Comparison of ENCODE assay signal across 8 cellular contexts in the genomic region with DNA sequence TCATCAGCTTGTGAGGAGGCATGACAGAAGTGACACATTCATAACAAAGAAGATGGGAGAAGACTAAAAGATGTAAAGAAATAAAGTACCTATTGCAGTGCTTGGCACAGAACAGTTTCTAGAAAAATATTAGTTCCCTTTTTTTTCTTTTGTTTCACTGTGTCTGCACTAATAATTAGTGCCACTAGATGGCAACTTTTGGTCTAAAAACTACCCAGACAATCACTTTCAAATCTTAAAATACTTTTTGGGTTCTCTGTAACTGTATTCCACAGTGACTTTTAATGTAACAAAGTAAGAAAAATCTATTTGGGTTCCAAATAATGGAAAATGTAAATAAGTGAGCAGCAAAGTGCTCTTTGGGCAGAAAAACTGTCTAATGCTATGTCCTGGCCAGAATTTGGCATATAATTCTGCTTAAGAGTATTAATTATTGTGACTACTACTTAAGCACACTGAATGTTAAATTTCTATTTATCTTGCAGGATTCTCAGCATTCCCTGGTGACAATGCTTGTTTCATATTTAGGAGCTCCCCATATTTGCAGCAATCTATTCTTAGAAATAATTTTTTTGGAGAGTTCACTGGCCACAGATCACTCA.
DNase-seq lines count a peak whose midpoint lies in the region; ATAC-seq, FAIRE-seq and TF ChIP-seq lines count a peak whose summit lies in the region.

No MANE protein-coding gene starts in this region.

- TF ChIP-seq POLR2A in GM12892 (IDR thresholded peaks at IDR 0.05; ENCODE audit: low read depth, low read length): no peak

- DNase-seq in AG08395 (ENCODE audit: low spot score): peak; percentile 45
- no peak for DNase-seq in GM12892 (ENCODE audit: insufficient read length)
- peak; percentile 23 for DNase-seq in SKM-1 (lab: John Stamatoyannopoulos, UW; ENCODE audit: unreplicated experiment)
- DNase-seq in fibroblast of mammary gland (ENCODE audit: low read depth): peak; percentile 47
- DNase-seq in renal cortical epithelial cell (ENCODE audit: low read depth): peak; percentile 45
- no peak for DNase-seq in stimulated activated CD4-positive, alpha-beta T cell treated with anti-CD3 and anti-CD28 coated beads, Interleukin-4, amount 100 ng/mL, for 24 hours
- DNase-seq in GM19240 (ENCODE audit: insufficient read length, low spot score): no peak

- H3K4me3 ChIP-seq in fibroblast of mammary gland (ENCODE audit: control insufficient read depth, low read depth, low read length): no peak overlapping the region

- peak; percentile 73 for TF ChIP-seq CTCF in fibroblast of mammary gland (conservative IDR thresholded peaks at IDR 0.05; ENCODE audit: control insufficient read depth, insufficient read depth, low read depth, low read length)

- peak; percentile 78 for ATAC-seq in HG03280 (IDR thresholded peaks at IDR 0.05; ENCODE audit: unreplicated experiment)

- FAIRE-seq in GM12892 (lab: Jason Lieb, UNC): peak; percentile 81

Comparison
In these comparisons a context has a peak if more than half of its experiments do, and no peak if none do; other contexts are left out.
1. DNase-seq: peak in AG08395 (single experiment), SKM-1 (single experiment), fibroblast of mammary gland (single experiment) and renal cortical epithelial cell (single experiment); none in GM12892 (single experiment), stimulated activated CD4-positive, alpha-beta T cell treated with anti-CD3 and anti-CD28 coated beads, Interleukin-4, amount 100 ng/mL, for 24 hours (single experiment) and GM19240 (single experiment).